Comparison of ENCODE assay signal across 8 cellular contexts in genomic region chr20:47360489-47361267, GRCh38. TPM values are rescaled to one million over a fixed set of nuclear protein-coding genes. Genes with fewer than 3 reads are reported as not detected.
DNase-seq lines count a peak whose midpoint lies in the region; ATAC-seq and TF ChIP-seq lines count a peak whose summit lies in the region.

No MANE protein-coding gene starts in this region.

- H3K4me3 ChIP-seq in Caco-2 (ENCODE audit: low read depth, low read length) (no peak overlapping the region), HUES6 (ENCODE audit: low read depth, low read length) (peak overlapping the region; percentile 4; the same call in 1 of the 2 replicates), OCI-LY7 (ENCODE audit: low read depth, low read length, poor library complexity, severe bottlenecking) (no peak overlapping the region), liver (ENCODE audit: low read depth in 1 of 3, low read length in 3 of 3) (peak overlapping the region in 1 of 3 donors; percentile 26), stomach smooth muscle (ENCODE audit: low read length in 2 of 2) (peak overlapping the region in 1 of 2 donors; percentile 44)

- peak overlapping the region; percentile 98 for H3K4me2 ChIP-seq in OCI-LY7 (ENCODE audit: low read length)

- intact Hi-C loops in Caco-2 (cut with micrococcal nuclease; ENCODE audit: unreplicated experiment): no loop called here
- intact Hi-C loops in OCI-LY7 (cut with micrococcal nuclease; ENCODE audit: unreplicated experiment): no loop called here
- intact Hi-C loops in dendritic cell treated with granulocyte-macrophage colony-stimulating factor and Interleukin-4, amounts not matched to agents 40 ng/mL and 50 ng/mL, for 4 days (cut with micrococcal nuclease): no loop called here

- DNase-seq in Caco-2 (peak; percentile 77 to 86), OCI-LY7 (ENCODE audit: low spot score) (no peak)

- no peak for ATAC-seq in HG03159 (IDR thresholded peaks at IDR 0.05; ENCODE audit: unreplicated experiment)
- no peak for ATAC-seq in activated T-helper 17 cell treated with anti-CD3 and anti-CD28 coated beads, Interleukin-2, amount 50 U/mL, for 72 hours (replicated peaks)

- H2AFZ ChIP-seq in OCI-LY7 (ENCODE audit: low read length): peak overlapping the region; percentile 93

- H3K27ac ChIP-seq in HUES6 (ENCODE audit: low read depth, low read length): peak overlapping the region; percentile 80; the same call in 1 of the 2 replicates
- H3K27ac ChIP-seq in OCI-LY7 (ENCODE audit: low read depth, low read length, poor library complexity, severe bottlenecking): no peak overlapping the region
- H3K27ac ChIP-seq in liver (ENCODE audit: low read depth in 1 of 2, low read length in 2 of 2): peak overlapping the region; percentile 92 to 98
- H3K27ac ChIP-seq in stomach smooth muscle (ENCODE audit: low read length): peak overlapping the region; percentile 99

- H3K27me3 Mint-ChIP-seq in Caco-2 (ENCODE audit: insufficient read depth, unreplicated experiment): no peaks in the 10 kb centered on the region
- no peaks in the 10 kb centered on the region for H3K27me3 Mint-ChIP-seq in dendritic cell treated with granulocyte-macrophage colony-stimulating factor and Interleukin-4, amounts not matched to agents 40 ng/mL and 50 ng/mL, for 4 days
- no peaks in the 10 kb centered on the region for H3K27me3 Mint-ChIP-seq in activated T-helper 17 cell treated with anti-CD3 and anti-CD28 coated beads, Interleukin-2, amount 50 U/mL, for 72 hours

- 23% methylated on average over 25 of the region's 25 CpGs for WGBS in liver

- peak overlapping the region; percentile 95 for H3K4me3 Mint-ChIP-seq in Caco-2 (ENCODE audit: unreplicated experiment)
- H3K4me3 Mint-ChIP-seq in dendritic cell treated with granulocyte-macrophage colony-stimulating factor and Interleukin-4, amounts not matched to agents 40 ng/mL and 50 ng/mL, for 4 days: peak overlapping the region; percentile 48
- H3K4me3 Mint-ChIP-seq in activated T-helper 17 cell treated with anti-CD3 and anti-CD28 coated beads, Interleukin-2, amount 50 U/mL, for 72 hours: no peak overlapping the region

- H3K36me3 ChIP-seq in Caco-2 (ENCODE audit: control insufficient read depth, insufficient read depth, low read length) (no peaks in the 10 kb centered on the region), HUES6 (ENCODE audit: control insufficient read depth, insufficient read depth, low read length) (peaks cover 9% of the 10 kb centered on the region; the same call in 1 of the 2 replicates), OCI-LY7 (ENCODE audit: insufficient read depth, low read length) (no peaks in the 10 kb centered on the region), liver (ENCODE audit: control insufficient read depth in 4 of 4, insufficient read depth in 3 of 4, low read depth in 1 of 4, low read length in 3 of 4) (no peaks in the 10 kb centered on the region), stomach smooth muscle (ENCODE audit: control insufficient read depth in 2 of 2, insufficient read depth in 2 of 2, low read length in 2 of 2) (no peaks in the 10 kb centered on the region)

- peaks cover 9% of the 10 kb centered on the region for H3K79me2 ChIP-seq in OCI-LY7 (ENCODE audit: insufficient read depth, low read depth, low read length)

- no peaks in the 10 kb centered on the region for H4K20me1 ChIP-seq in OCI-LY7 (ENCODE audit: insufficient read depth, low read length)

- H3K27ac Mint-ChIP-seq in Caco-2 (ENCODE audit: unreplicated experiment): peak overlapping the region; percentile 100
- H3K27ac Mint-ChIP-seq in dendritic cell treated with granulocyte-macrophage colony-stimulating factor and Interleukin-4, amounts not matched to agents 40 ng/mL and 50 ng/mL, for 4 days: no peak overlapping the region
- no peak overlapping the region for H3K27ac Mint-ChIP-seq in activated T-helper 17 cell treated with anti-CD3 and anti-CD28 coated beads, Interleukin-2, amount 50 U/mL, for 72 hours

- TF ChIP-seq CTCF in Caco-2 (IDR thresholded peaks at IDR 0.05; ENCODE audit: insufficient read depth in 1 of 2, low read depth in 1 of 2, low read length in 1 of 2, severe bottlenecking in 1 of 2, unreplicated experiment in 1 of 2): no peak
- TF ChIP-seq CTCF in OCI-LY7 (conservative IDR thresholded peaks at IDR 0.05; ENCODE audit: low read length): no peak
- TF ChIP-seq CTCF in liver (IDR thresholded peaks at IDR 0.05; ENCODE audit: low read depth, low read length, missing input control): no peak

- POLR2A ChIA-PET in Caco-2 (lab: Charles Lee): interaction anchor here (0.6 to 7.8 kb wide), 10 partner anchors 10 to 707 kb away, joined by 3 to 140 read pairs (median 5); partner anchors contain the start of gene NCOA3
- POLR2A ChIA-PET in OCI-LY7 (lab: Charles Lee): interaction anchor here (0.6 to 1.7 kb wide), 4 partner anchors 9 to 696 kb away, joined by 3 to 8 read pairs (median 4); no protein-coding TSS in a partner anchor

- peak; percentile 36 to 65 for TF ChIP-seq RAD21 in liver (IDR thresholded peaks at IDR 0.05)

- no TSS peak for BruUV-seq in Caco-2 (replicated peaks; lab: Mats Ljungman, UMichigan)
- BruUV-seq in OCI-LY7 (replicated peaks; lab: Mats Ljungman, UMichigan): no TSS peak

- H3K9me2 ChIP-seq in OCI-LY7 (ENCODE audit: insufficient read depth, low read length): no peaks in the 10 kb centered on the region

- peaks cover 47% of the 10 kb centered on the region for H3K4me1 ChIP-seq in Caco-2
- H3K4me1 ChIP-seq in HUES6 (ENCODE audit: control insufficient read depth, insufficient read depth, low read length): peaks cover 71% of the 10 kb centered on the region
- H3K4me1 ChIP-seq in OCI-LY7 (ENCODE audit: insufficient read depth, low read length, poor library complexity, severe bottlenecking): peaks cover 46% of the 10 kb centered on the region
- H3K4me1 ChIP-seq in liver (ENCODE audit: control insufficient read depth in 4 of 4, insufficient read depth in 4 of 4, low read length in 3 of 4): peaks cover 25 to 55% (median 38%) of the 10 kb centered on the region in 4 donors
- peaks cover 59% of the 10 kb centered on the region for H3K4me1 ChIP-seq in stomach smooth muscle (ENCODE audit: control insufficient read depth, insufficient read depth, low read length)

- H3K9ac ChIP-seq in HUES6 (ENCODE audit: low read length) (peak overlapping the region; percentile 95), liver (ENCODE audit: low read depth in 1 of 2, low read length in 2 of 2) (peak overlapping the region; percentile 10 to 83), stomach smooth muscle (ENCODE audit: low read length in 2 of 2) (peak overlapping the region; percentile 70 to 84)

- CTCF ChIA-PET in Caco-2 (lab: Charles Lee) (interaction anchor here (0.6 to 10.2 kb wide), 8 partner anchors 12 to 263 kb away, joined by 3 to 306 read pairs (median 4); no protein-coding TSS in a partner anchor), OCI-LY7 (lab: Charles Lee; ENCODE audit: unreplicated experiment) (no interaction called here)

- H3K36me3 Mint-ChIP-seq in Caco-2 (ENCODE audit: insufficient read depth, unreplicated experiment): peaks cover 38% of the 10 kb centered on the region
- H3K36me3 Mint-ChIP-seq in dendritic cell treated with granulocyte-macrophage colony-stimulating factor and Interleukin-4, amounts not matched to agents 40 ng/mL and 50 ng/mL, for 4 days (ENCODE audit: low read depth): peaks cover 5% of the 10 kb centered on the region
- H3K36me3 Mint-ChIP-seq in activated T-helper 17 cell treated with anti-CD3 and anti-CD28 coated beads, Interleukin-2, amount 50 U/mL, for 72 hours (ENCODE audit: low read depth): peaks cover 8% of the 10 kb centered on the region

- no peaks in the 10 kb centered on the region for H3K27me3 ChIP-seq in Caco-2 (replicated peaks; ENCODE audit: control insufficient read depth, insufficient read depth, low read length)
- no peaks in the 10 kb centered on the region for H3K27me3 ChIP-seq in HUES6 (ENCODE audit: control insufficient read depth, insufficient read depth, low read length)
- H3K27me3 ChIP-seq in liver (ENCODE audit: control insufficient read depth in 4 of 4, insufficient read depth in 4 of 4, low read length in 3 of 4): no peaks in the 10 kb centered on the region
- H3K27me3 ChIP-seq in stomach smooth muscle (ENCODE audit: control insufficient read depth in 1 of 2, insufficient read depth in 2 of 2, low read length in 2 of 2): no peaks in the 10 kb centered on the region

- no peaks in the 10 kb centered on the region for H3K9me3 Mint-ChIP-seq in Caco-2 (ENCODE audit: unreplicated experiment)
- no peaks in the 10 kb centered on the region for H3K9me3 Mint-ChIP-seq in dendritic cell treated with granulocyte-macrophage colony-stimulating factor and Interleukin-4, amounts not matched to agents 40 ng/mL and 50 ng/mL, for 4 days
- no peaks in the 10 kb centered on the region for H3K9me3 Mint-ChIP-seq in activated T-helper 17 cell treated with anti-CD3 and anti-CD28 coated beads, Interleukin-2, amount 50 U/mL, for 72 hours

- peaks cover 59% of the 10 kb centered on the region for H3K4me1 Mint-ChIP-seq in Caco-2 (ENCODE audit: low read depth, unreplicated experiment)
- H3K4me1 Mint-ChIP-seq in dendritic cell treated with granulocyte-macrophage colony-stimulating factor and Interleukin-4, amounts not matched to agents 40 ng/mL and 50 ng/mL, for 4 days (ENCODE audit: low read depth): peaks cover 71% of the 10 kb centered on the region
- peaks cover 22% of the 10 kb centered on the region for H3K4me1 Mint-ChIP-seq in activated T-helper 17 cell treated with anti-CD3 and anti-CD28 coated beads, Interleukin-2, amount 50 U/mL, for 72 hours

- H3K9me3 ChIP-seq in Caco-2 (no peaks in the 10 kb centered on the region), HUES6 (ENCODE audit: control insufficient read depth, insufficient read depth, low read depth, low read length) (no peaks in the 10 kb centered on the region), OCI-LY7 (ENCODE audit: low read length) (no peaks in the 10 kb centered on the region), liver (ENCODE audit: control insufficient read depth in 4 of 4, low read length in 3 of 4) (no peaks in the 10 kb centered on the region), stomach smooth muscle (ENCODE audit: control insufficient read depth in 2 of 2, low read length in 2 of 2) (no peaks in the 10 kb centered on the region)

TF ChIP-seq in liver, 16 proteins besides CTCF, POLR2A, EP300 and RAD21 (continues in another document):
- no peak for TF ChIP-seq JUND (IDR thresholded peaks at IDR 0.05)
- peak; percentile 56 for TF ChIP-seq TAF1 (conservative IDR thresholded peaks at IDR 0.05)
- no peak for TF ChIP-seq EGR1 (IDR thresholded peaks at IDR 0.05; ENCODE audit: low read depth in 2 of 2)
- TF ChIP-seq NR2F2 (IDR thresholded peaks at IDR 0.05): peak; percentile 83
- peak; percentile 64 for TF ChIP-seq SP1 (IDR thresholded peaks at IDR 0.05)
- peak; percentile 22 to 38 for TF ChIP-seq RXRA (IDR thresholded peaks at IDR 0.05)
- TF ChIP-seq FOXA1 (IDR thresholded peaks at IDR 0.05): no peak

RNA-seq across cellular contexts. Expression of gene ZMYND8, which starts 4.2 kb away (rescaled TPM):
- total RNA-seq in Caco-2 (2022) (180 and 194 TPM in 2 replicates), OCI-LY7 (2022) (69.1 and 77.0 TPM in 2 replicates), liver (10 to 100 TPM in 1 of 2 donors, 1 to 10 TPM in 1; 9.3 to 23.5 TPM)
- 26.1 and 30.4 TPM in 2 replicates for total RNA-seq in OCI-LY7 (2014; rRNA removed; shearing (Covaris generic))
- 1 to 10 TPM; 3.3 to 4.4 TPM for polyA plus RNA-seq in liver
- 10 to 100 TPM; 35.3 to 39.4 TPM for total RNA-seq in activated T-helper 17 cell treated with anti-CD3 and anti-CD28 coated beads, Interleukin-2, amount 50 U/mL, for 72 hours
